In the genomic region with DNA sequence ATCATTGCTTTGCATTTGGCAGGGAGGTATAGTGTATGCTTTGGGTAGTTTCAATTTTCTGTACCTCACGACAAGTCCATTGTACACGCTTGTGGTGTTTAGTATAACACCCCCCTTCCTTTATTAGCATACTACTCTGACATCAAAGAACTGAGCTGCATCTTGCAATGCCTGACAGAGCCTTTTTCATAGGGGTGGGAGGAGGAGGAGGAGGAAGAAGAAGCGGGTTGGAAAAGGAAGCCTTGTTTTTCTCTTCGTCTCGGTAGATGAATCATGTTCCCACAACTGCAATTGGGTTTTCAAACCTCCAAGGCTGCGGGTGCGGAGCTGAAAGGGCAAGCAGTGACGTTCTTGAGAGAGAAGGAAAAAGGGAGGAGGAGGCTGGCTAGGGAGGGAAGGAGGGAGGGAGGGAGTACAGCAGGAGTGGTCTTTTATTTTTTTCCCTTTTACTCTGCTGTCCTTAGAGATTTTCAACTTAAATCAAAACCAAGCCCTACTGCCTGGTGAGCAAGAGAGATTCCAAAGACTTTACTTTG, we compare ENCODE assay signal across 9 cellular contexts.
DNase-seq lines count a peak whose midpoint lies in the region; ATAC-seq, FAIRE-seq and TF ChIP-seq lines count a peak whose summit lies in the region.
"Had no signal": no experiment of that assay in that cellular context is flagged by ENCODE, and none has a peak within 500 bp of the region (broad histone marks: within the 10 kb centered on the region; RNA-seq: fewer than 3 reads in every experiment).

No MANE protein-coding gene starts in this region.

- no peak overlapping the region for H2AFZ ChIP-seq in astrocyte (ENCODE audit: low read depth, low read length)

- peaks cover 38% of the 10 kb centered on the region for H3K4me1 ChIP-seq in CD8-positive, alpha-beta T cell (ENCODE audit: insufficient read depth, low read length)
- H3K4me1 ChIP-seq in astrocyte (ENCODE audit: insufficient read depth, low read length) = peaks cover 54% of the 10 kb centered on the region

- peaks cover 25% of the 10 kb centered on the region for H4K20me1 ChIP-seq in astrocyte (ENCODE audit: insufficient read depth, low read length)

- H3K9me3 ChIP-seq in CD8-positive, alpha-beta T cell (ENCODE audit: low read length) = no peaks in the 10 kb centered on the region
- H3K9me3 ChIP-seq in astrocyte (ENCODE audit: insufficient read depth, low read depth, low read length) = no peaks in the 10 kb centered on the region

- no peak overlapping the region for H3K27ac ChIP-seq in CD8-positive, alpha-beta T cell (ENCODE audit: low read depth, low read length)
- peak overlapping the region; percentile 96 for H3K27ac ChIP-seq in astrocyte (ENCODE audit: low read depth, low read length)
- peak overlapping the region in 20 of 21 experiments; percentile 57 to 92 (median 80) for H3K27ac ChIP-seq in skin epidermis

- H3K4me1 Mint-ChIP-seq in CD8-positive, alpha-beta T cell (ENCODE audit: low read depth) = peaks cover 32% of the 10 kb centered on the region
- H3K4me1 Mint-ChIP-seq in astrocyte (ENCODE audit: low read depth, unreplicated experiment) = peaks cover 32% of the 10 kb centered on the region

- no peak for TF ChIP-seq CTCF in CD8-positive, alpha-beta T cell (IDR thresholded peaks at IDR 0.05)
- TF ChIP-seq CTCF in astrocyte (IDR thresholded peaks at IDR 0.05; ENCODE audit: insufficient read depth, low read depth, low read length) = no peak

- POLR2A ChIA-PET in CD8-positive, alpha-beta T cell (lab: Charles Lee) = interaction anchor here (0.7 to 1.5 kb wide), 3 partner anchors 9 to 499 kb away, joined by 3 to 5 read pairs (median 4); no protein-coding TSS in a partner anchor

- H3K4me2 ChIP-seq in astrocyte (ENCODE audit: low read length) = peak overlapping the region; percentile 91

- no peaks in the 10 kb centered on the region for H3K27me3 Mint-ChIP-seq in CD8-positive, alpha-beta T cell (ENCODE audit: low read depth)
- H3K27me3 Mint-ChIP-seq in astrocyte (ENCODE audit: low read depth, unreplicated experiment) = no peaks in the 10 kb centered on the region
- H3K27me3 Mint-ChIP-seq: IgD-negative memory B cell had no signal

- H3K4me3 ChIP-seq in CD8-positive, alpha-beta T cell (ENCODE audit: low read depth, low read length) = no peak overlapping the region
- H3K4me3 ChIP-seq in astrocyte (ENCODE audit: insufficient read depth, low read depth, low read length) = peak overlapping the region; percentile 68
- H3K4me3 ChIP-seq in skin epidermis = peak overlapping the region; percentile 20 to 39 (median 30)

- peaks cover 4% of the 10 kb centered on the region for H3K36me3 Mint-ChIP-seq in CD8-positive, alpha-beta T cell
- peaks cover 2% of the 10 kb centered on the region for H3K36me3 Mint-ChIP-seq in astrocyte (ENCODE audit: low read depth, unreplicated experiment)
- H3K36me3 Mint-ChIP-seq: IgD-negative memory B cell had no signal

- H3K4me3 Mint-ChIP-seq in CD8-positive, alpha-beta T cell = no peak overlapping the region
- no peak overlapping the region for H3K4me3 Mint-ChIP-seq in astrocyte (ENCODE audit: unreplicated experiment)
- H3K4me3 Mint-ChIP-seq: IgD-negative memory B cell had no signal

- DNase-seq in CD8-positive, alpha-beta T cell = peak in 6 of 7 experiments; percentile 30 to 64 (median 54)
- DNase-seq in HCEC 1CT (peak; percentile 91), T follicular helper cell (ENCODE audit: low read depth) (peak; percentile 42), astrocyte (ENCODE audit: low read depth) (peak; percentile 98), iPS-NIHi11 (ENCODE audit: low spot score) (peak; percentile 19), DMS53 treated with DMSO at 0.1 percent for 48 hours (lab: John Stamatoyannopoulos, UW; ENCODE audit: unreplicated experiment) (no peak), SHP77 treated with DMSO at 0.1 percent for 48 hours (lab: John Stamatoyannopoulos, UW) (no peak)

- H3K79me2 ChIP-seq in astrocyte (ENCODE audit: insufficient read depth, low read length) = peaks cover 46% of the 10 kb centered on the region

- no peak overlapping the region for H3K27ac Mint-ChIP-seq in CD8-positive, alpha-beta T cell
- H3K27ac Mint-ChIP-seq in astrocyte (ENCODE audit: unreplicated experiment) = no peak overlapping the region
- H3K27ac Mint-ChIP-seq: IgD-negative memory B cell had no signal

- H3K9me3 Mint-ChIP-seq in CD8-positive, alpha-beta T cell = no peaks in the 10 kb centered on the region
- H3K9me3 Mint-ChIP-seq in astrocyte (ENCODE audit: unreplicated experiment) = peaks cover 2% of the 10 kb centered on the region
- H3K9me3 Mint-ChIP-seq: IgD-negative memory B cell had no signal

- peak overlapping the region; percentile 94 for H3K9ac ChIP-seq in astrocyte (ENCODE audit: low read length)

- H3K27me3 ChIP-seq in CD8-positive, alpha-beta T cell (ENCODE audit: insufficient read depth, low read length) = no peaks in the 10 kb centered on the region
- no peaks in the 10 kb centered on the region for H3K27me3 ChIP-seq in astrocyte (ENCODE audit: insufficient read depth, low read length)

- ATAC-seq in CD8-positive, alpha-beta T cell = peak; percentile 84

- no peaks in the 10 kb centered on the region for H3K36me3 ChIP-seq in CD8-positive, alpha-beta T cell (ENCODE audit: insufficient read depth, low read length)
- no peaks in the 10 kb centered on the region for H3K36me3 ChIP-seq in astrocyte (ENCODE audit: insufficient read depth, low read length)

- intact Hi-C loops in CD8-positive, alpha-beta T cell (cut with DNase I, micrococcal nuclease) = loop anchor here (1.0 to 5.0 kb wide), 3 partner anchors 48 to 84 kb away; no protein-coding TSS in a partner anchor

- FAIRE-seq in astrocyte (lab: Jason Lieb, UNC) = peak; percentile 72

- CTCF ChIA-PET in CD8-positive, alpha-beta T cell (lab: Charles Lee) = interaction anchor here (0.9 to 1.5 kb wide), 7 partner anchors 11 to 323 kb away, joined by 3 to 4 read pairs (median 3); no protein-coding TSS in a partner anchor

Comparison
In these comparisons a context has a peak if more than half of its experiments do, and no peak if none do; other contexts are left out.
1. DNase-seq: peak in CD8-positive, alpha-beta T cell (6 of 7), HCEC 1CT (single experiment), T follicular helper cell (single experiment), astrocyte (single experiment) and iPS-NIHi11 (single experiment); none in DMS53 treated with DMSO at 0.1 percent for 48 hours (single experiment) and SHP77 treated with DMSO at 0.1 percent for 48 hours (single experiment).